ENCODE assay signal across 23 cellular contexts in genomic region chr2:136243638-136244557, GRCh38.
A peak's percentile ranks its signal among the peaks of the same experiment; 100 is the strongest.
DNase-seq lines count a peak whose midpoint lies in the region; ATAC-seq and TF ChIP-seq lines count a peak whose summit lies in the region.
"Had no signal": no experiment of that assay in that cellular context is flagged by ENCODE, and none has a peak within 500 bp of the region (broad histone marks: within the 10 kb centered on the region; RNA-seq: fewer than 3 reads in every experiment).

No MANE protein-coding gene starts in this region.

- H4K20me1 ChIP-seq in Loucy (ENCODE audit: insufficient read depth, low read length, poor library complexity, severe bottlenecking) (no peaks in the 10 kb centered on the region), neural progenitor cell (ENCODE audit: low read depth) (no peaks in the 10 kb centered on the region)

- peaks cover 4% of the 10 kb centered on the region; the same call in 1 of the 2 replicates for H3F3A ChIP-seq in Loucy (ENCODE audit: low read depth)
- no peaks in the 10 kb centered on the region for H3F3A ChIP-seq in neural progenitor cell (ENCODE audit: low read depth)

- no peaks in the 10 kb centered on the region for H3K9me2 ChIP-seq in Loucy (replicated peaks; ENCODE audit: low read depth, low read length)

- H3K79me2 ChIP-seq in Loucy (ENCODE audit: insufficient read depth, low read length) (no peaks in the 10 kb centered on the region), neural progenitor cell (ENCODE audit: low read depth) (no peaks in the 10 kb centered on the region)

- H3K4me1 ChIP-seq in CD4-positive, CD25-positive, alpha-beta regulatory T cell (ENCODE audit: control insufficient read depth, insufficient read depth, low read length, poor library complexity, severe bottlenecking) = peaks cover 16% of the 10 kb centered on the region
- H3K4me1 ChIP-seq in Loucy (ENCODE audit: insufficient read depth, low read length, poor library complexity, severe bottlenecking) (peaks cover 54% of the 10 kb centered on the region), neural progenitor cell (peaks cover 13% of the 10 kb centered on the region), thyroid gland (peaks cover 4 to 5% of the 10 kb centered on the region in 2 donors)
- H3K4me1 ChIP-seq: Caco-2 had no signal

- H3K27me3 ChIP-seq in CD4-positive, CD25-positive, alpha-beta regulatory T cell (ENCODE audit: control insufficient read depth, insufficient read depth, low read length) = no peaks in the 10 kb centered on the region
- no peaks in the 10 kb centered on the region for H3K27me3 ChIP-seq in Loucy (ENCODE audit: insufficient read depth, low read length, poor library complexity, severe bottlenecking)
- no peaks in the 10 kb centered on the region for H3K27me3 ChIP-seq in neural progenitor cell
- no peaks in the 10 kb centered on the region for H3K27me3 ChIP-seq in thyroid gland
- H3K27me3 ChIP-seq: esophagus squamous epithelium, gastroesophageal sphincter had no signal

- H2AFZ ChIP-seq in Loucy (ENCODE audit: low read length) (no peak overlapping the region), neural progenitor cell (replicated peaks) (no peak overlapping the region)

- POLR2A ChIA-PET in activated CD4-positive, alpha-beta memory T cell treated with anti-CD3 and anti-CD28 coated beads for 36 hours (lab: Charles Lee) = no interaction called here

- H3K4me1 Mint-ChIP-seq in CD4-positive, CD25-positive, alpha-beta regulatory T cell = peaks cover 17 to 39% (median 28%) of the 10 kb centered on the region in 4 donors
- peaks cover 43% of the 10 kb centered on the region for H3K4me1 Mint-ChIP-seq in central memory CD8-positive, alpha-beta T cell
- peaks cover 42% of the 10 kb centered on the region for H3K4me1 Mint-ChIP-seq in neural progenitor cell
- H3K4me1 Mint-ChIP-seq in activated CD4-positive, alpha-beta memory T cell treated with anti-CD3 and anti-CD28 coated beads for 36 hours (ENCODE audit: low read depth) = peaks cover 48% of the 10 kb centered on the region

- H3K27ac Mint-ChIP-seq in CD4-positive, CD25-positive, alpha-beta regulatory T cell = peak overlapping the region in 2 of 3 donors; percentile 60 to 81
- peak overlapping the region; percentile 64 for H3K27ac Mint-ChIP-seq in central memory CD8-positive, alpha-beta T cell (ENCODE audit: low read depth)
- peak overlapping the region; percentile 42 for H3K27ac Mint-ChIP-seq in neural progenitor cell
- H3K27ac Mint-ChIP-seq in activated CD4-positive, alpha-beta memory T cell treated with anti-CD3 and anti-CD28 coated beads for 36 hours = no peak overlapping the region
- H3K27ac Mint-ChIP-seq: activated naive CD4-positive, alpha-beta T cell treated with anti-CD3 and anti-CD28 coated beads, Interleukin-2, amount 50 U/mL, for 24 hours had no signal

- H3K27me3 Mint-ChIP-seq in CD4-positive, CD25-positive, alpha-beta regulatory T cell = no peaks in the 10 kb centered on the region
- H3K27me3 Mint-ChIP-seq in central memory CD8-positive, alpha-beta T cell = no peaks in the 10 kb centered on the region
- H3K27me3 Mint-ChIP-seq in neural progenitor cell (ENCODE audit: insufficient read depth, low read depth) = peaks cover 12% of the 10 kb centered on the region
- H3K27me3 Mint-ChIP-seq in activated CD4-positive, alpha-beta memory T cell treated with anti-CD3 and anti-CD28 coated beads for 36 hours = no peaks in the 10 kb centered on the region
- H3K27me3 Mint-ChIP-seq: activated naive CD4-positive, alpha-beta T cell treated with anti-CD3 and anti-CD28 coated beads, Interleukin-2, amount 50 U/mL, for 24 hours had no signal

- H3K9ac ChIP-seq in Loucy (ENCODE audit: low read depth, low read length, poor library complexity, severe bottlenecking) = peak overlapping the region; percentile 75
- H3K9ac ChIP-seq in neural progenitor cell = no peak overlapping the region

- H3K9me3 Mint-ChIP-seq in CD4-positive, CD25-positive, alpha-beta regulatory T cell = no peaks in the 10 kb centered on the region
- H3K9me3 Mint-ChIP-seq in central memory CD8-positive, alpha-beta T cell = no peaks in the 10 kb centered on the region
- H3K9me3 Mint-ChIP-seq in neural progenitor cell = peaks cover 3% of the 10 kb centered on the region
- no peaks in the 10 kb centered on the region for H3K9me3 Mint-ChIP-seq in activated CD4-positive, alpha-beta memory T cell treated with anti-CD3 and anti-CD28 coated beads for 36 hours
- H3K9me3 Mint-ChIP-seq: activated naive CD4-positive, alpha-beta T cell treated with anti-CD3 and anti-CD28 coated beads, Interleukin-2, amount 50 U/mL, for 24 hours had no signal

- H3K4me3 Mint-ChIP-seq in CD4-positive, CD25-positive, alpha-beta regulatory T cell = no peak overlapping the region
- H3K4me3 Mint-ChIP-seq in central memory CD8-positive, alpha-beta T cell = no peak overlapping the region
- H3K4me3 Mint-ChIP-seq in neural progenitor cell = no peak overlapping the region
- no peak overlapping the region for H3K4me3 Mint-ChIP-seq in activated CD4-positive, alpha-beta memory T cell treated with anti-CD3 and anti-CD28 coated beads for 36 hours
- H3K4me3 Mint-ChIP-seq: activated naive CD4-positive, alpha-beta T cell treated with anti-CD3 and anti-CD28 coated beads, Interleukin-2, amount 50 U/mL, for 24 hours had no signal

- DNase-seq in CD4-positive, CD25-positive, alpha-beta regulatory T cell = no peak
- DNase-seq in central memory CD8-positive, alpha-beta T cell (ENCODE audit: low spot score in 2 of 2) = no peak
- DNase-seq in neural progenitor cell (ENCODE audit: low spot score) (no peak), thyroid gland (no peak)
- DNase-seq in activated CD4-positive, alpha-beta memory T cell treated with anti-CD3 and anti-CD28 coated beads for 36 hours = no peak
- DNase-seq: activated CD4-positive, alpha-beta T cell treated with anti-CD3 and anti-CD28 coated beads, Interleukin-2, amount 50 U/mL, for 4 hours; activated T-cell treated with anti-CD3 and anti-CD28 coated beads, Interleukin-2, amount 50 U/mL, for 1 hour; Caco-2; effector memory CD4-positive, alpha-beta T cell; EL; esophagus squamous epithelium; Karpas-422; midbrain; NCI-H1105 treated with DMSO at 0.1 percent for 48 hours; NCI-H2081; NCI-H446 treated with DMSO at 0.1 percent for 48 hours had no signal

- no peaks in the 10 kb centered on the region for H3K36me3 ChIP-seq in CD4-positive, CD25-positive, alpha-beta regulatory T cell (ENCODE audit: control insufficient read depth, insufficient read depth, low read length)
- H3K36me3 ChIP-seq in Loucy (ENCODE audit: insufficient read depth, low read length) (no peaks in the 10 kb centered on the region), neural progenitor cell (no peaks in the 10 kb centered on the region), thyroid gland (no peaks in the 10 kb centered on the region)
- H3K36me3 ChIP-seq: esophagus squamous epithelium, gastroesophageal sphincter had no signal

- WGBS in thyroid gland, 2 donors = 69 to 70% methylated on average over 16 of the region's 16 CpGs

- no peaks in the 10 kb centered on the region for H3K9me3 ChIP-seq in CD4-positive, CD25-positive, alpha-beta regulatory T cell (ENCODE audit: control insufficient read depth in 2 of 2, low read length in 2 of 2)
- H3K9me3 ChIP-seq in Loucy (ENCODE audit: insufficient read depth, low read depth, low read length) (no peaks in the 10 kb centered on the region), neural progenitor cell (ENCODE audit: low read depth) (no peaks in the 10 kb centered on the region), thyroid gland (no peaks in the 10 kb centered on the region)
- H3K9me3 ChIP-seq: Caco-2, esophagus squamous epithelium, gastroesophageal sphincter had no signal

- CTCF ChIA-PET in activated CD4-positive, alpha-beta memory T cell treated with anti-CD3 and anti-CD28 coated beads for 36 hours (lab: Charles Lee) = no interaction called here

- H3K36me3 Mint-ChIP-seq in CD4-positive, CD25-positive, alpha-beta regulatory T cell = peaks cover 4% of the 10 kb centered on the region
- H3K36me3 Mint-ChIP-seq in central memory CD8-positive, alpha-beta T cell (ENCODE audit: insufficient read depth) = peaks cover 7% of the 10 kb centered on the region
- no peaks in the 10 kb centered on the region for H3K36me3 Mint-ChIP-seq in neural progenitor cell
- H3K36me3 Mint-ChIP-seq in activated CD4-positive, alpha-beta memory T cell treated with anti-CD3 and anti-CD28 coated beads for 36 hours = no peaks in the 10 kb centered on the region

- ATAC-seq in CD4-positive, CD25-positive, alpha-beta regulatory T cell (ENCODE audit: low read depth in 2 of 2) = no peak
- ATAC-seq in central memory CD8-positive, alpha-beta T cell (replicated peaks; ENCODE audit: extremely low read depth, poor library complexity, severe bottlenecking) = no peak
- no peak for ATAC-seq in GM19035 (IDR thresholded peaks at IDR 0.05; ENCODE audit: unreplicated experiment)
- no peak for ATAC-seq in HG02973 (IDR thresholded peaks at IDR 0.05; ENCODE audit: unreplicated experiment)
- ATAC-seq: gastroesophageal sphincter, HCT116 had no signal

- intact Hi-C loops in activated CD4-positive, alpha-beta memory T cell treated with anti-CD3 and anti-CD28 coated beads for 36 hours (cut with micrococcal nuclease) = no loop called here
- intact Hi-C loops in thyroid gland (cut with DNase I) = no loop called here

- H3K4me2 ChIP-seq in Loucy (ENCODE audit: low read depth, low read length, poor library complexity, severe bottlenecking) = no peak overlapping the region
- no peak overlapping the region for H3K4me2 ChIP-seq in neural progenitor cell

- H3K27ac ChIP-seq in CD4-positive, CD25-positive, alpha-beta regulatory T cell (ENCODE audit: insufficient read depth, low read length, poor library complexity, severe bottlenecking) = no peak overlapping the region
- no peak overlapping the region for H3K27ac ChIP-seq in neural progenitor cell
- H3K27ac ChIP-seq in thyroid gland = no peak overlapping the region
- H3K27ac ChIP-seq: esophagus squamous epithelium, gastroesophageal sphincter, VCaP had no signal

- TF ChIP-seq POLR2A in thyroid gland (IDR thresholded peaks at IDR 0.05) = no peak

- no peak for TF ChIP-seq CTCF in Loucy (conservative IDR thresholded peaks at IDR 0.05; ENCODE audit: low read length)
- TF ChIP-seq CTCF in neural progenitor cell (IDR thresholded peaks at IDR 0.05) = no peak
- no peak for TF ChIP-seq CTCF in thyroid gland (IDR thresholded peaks at IDR 0.05)

- no peak overlapping the region for H3K4me3 ChIP-seq in CD4-positive, CD25-positive, alpha-beta regulatory T cell (ENCODE audit: low read depth, low read length)
- H3K4me3 ChIP-seq in Loucy (ENCODE audit: low read length, poor library complexity, severe bottlenecking) (no peak overlapping the region), neural progenitor cell (no peak overlapping the region), thyroid gland (replicated peaks in 1 of 3) (no peak overlapping the region)
- H3K4me3 ChIP-seq: esophagus squamous epithelium, gastroesophageal sphincter had no signal
